ENCODE assay signal across 17 cellular contexts in the genomic region with DNA sequence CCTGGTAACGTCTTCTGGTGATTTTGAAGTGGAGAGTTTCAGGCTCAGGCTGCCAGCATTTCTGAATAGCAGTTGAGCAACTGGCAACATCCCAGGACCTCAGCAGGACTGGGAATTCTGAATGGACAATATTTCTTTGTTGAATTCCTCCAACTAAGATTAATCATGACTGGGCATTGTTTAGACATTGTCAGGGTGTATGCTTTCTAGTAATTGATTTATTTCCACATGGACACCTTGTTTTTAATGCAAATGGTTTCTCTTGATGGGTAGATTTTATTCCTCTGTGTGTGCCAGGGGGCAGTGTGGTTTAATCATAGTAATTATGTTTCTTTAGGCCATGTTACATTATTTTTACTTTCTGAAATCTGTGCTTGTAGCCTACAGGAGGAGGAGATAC.
DNase-seq lines count a peak whose midpoint lies in the region; FAIRE-seq and TF ChIP-seq lines count a peak whose summit lies in the region.
"Had no signal": no experiment of that assay in that cellular context is flagged by ENCODE, and none has a peak within 500 bp of the region (broad histone marks: within the 10 kb centered on the region; RNA-seq: fewer than 3 reads in every experiment).

No MANE protein-coding gene starts in this region.

- no peaks in the 10 kb centered on the region for H3K36me3 ChIP-seq in GM23248 (ENCODE audit: low read depth)

- H3K9ac ChIP-seq in GM23248, result no peak overlapping the region
- H3K9ac ChIP-seq: KMS-11 had no signal

- H3K27ac Mint-ChIP-seq in progenitor cell of endocrine pancreas, result peak overlapping the region; percentile 9
- H3K27ac Mint-ChIP-seq: activated T-cell treated with anti-CD3 and anti-CD28 coated beads, Interleukin-2, amount 50 U/mL, for 72 hours had no signal

- H3K27ac ChIP-seq in GM23248, result no peak overlapping the region
- H3K27ac ChIP-seq: KMS-11, PC-9 had no signal

- no peaks in the 10 kb centered on the region for H3K4me1 ChIP-seq in GM23248 (ENCODE audit: insufficient read depth)

- H3K4me3 ChIP-seq in GM23248, result no peak overlapping the region
- H3K4me3 ChIP-seq: PC-9 had no signal

- no peaks in the 10 kb centered on the region for H3K36me3 Mint-ChIP-seq in progenitor cell of endocrine pancreas (ENCODE audit: insufficient read depth)

- H3K9me3 Mint-ChIP-seq in progenitor cell of endocrine pancreas (ENCODE audit: low read depth), result peaks cover 3% of the 10 kb centered on the region

- no peaks in the 10 kb centered on the region for H3F3A ChIP-seq in GM23248 (ENCODE audit: insufficient read depth)

- H3K27me3 ChIP-seq in GM23248 (replicated peaks; ENCODE audit: insufficient read depth), result no peaks in the 10 kb centered on the region

- WGBS in GM23248 (ENCODE audit: low coverage in 1 of 2, low lambda C conversion rate in 2 of 2, missing lambda C conversion rate in 2 of 2), 2 experiments, result 4% methylated on average over 1 of the region's 1 CpG

- H3K27me3 Mint-ChIP-seq in progenitor cell of endocrine pancreas, result no peaks in the 10 kb centered on the region

- peak; percentile 14 for DNase-seq in GM23248
- peak; percentile 29 for DNase-seq in RPMI7951 (ENCODE audit: low read depth)
- peak; percentile 6 to 9 for DNase-seq in frontal cortex (ENCODE audit: low spot score in 2 of 2)
- DNase-seq in progenitor cell of endocrine pancreas (ENCODE audit: low spot score, unreplicated experiment), result no peak
- no peak for DNase-seq in stimulated activated CD4-positive, alpha-beta T cell treated with anti-CD3 and anti-CD28 coated beads, Interleukin-4, amount 100 ng/mL, for 24 hours
- DNase-seq in NCI-H1436 (lab: John Stamatoyannopoulos, UW), result no peak
- no peak for DNase-seq in SHP77 (lab: John Stamatoyannopoulos, UW)
- no peak for DNase-seq in DMS 273 treated with DMSO at 0.1 percent for 48 hours (lab: John Stamatoyannopoulos, UW)
- DNase-seq: activated CD4-positive, alpha-beta T cell treated with anti-CD3 and anti-CD28 coated beads for 48 hours; activated T-cell treated with anti-CD3 and anti-CD28 coated beads, Interleukin-2, amount 50 U/mL, for 72 hours; NCI-H2029 treated with DMSO at 0.1 percent for 48 hours; PC-9; stimulated activated CD4-positive, alpha-beta T cell treated with anti-CD3 and anti-CD28 coated beads, Interleukin-4, amount 100 ng/mL, for 4 hours; stimulated activated naive CD4-positive, alpha-beta T cell treated with Interleukin-2 at 50 U/mL for 16 hours had no signal

- no peaks in the 10 kb centered on the region for H3K9me2 ChIP-seq in GM23248 (ENCODE audit: insufficient read depth)

- no peaks in the 10 kb centered on the region for H3K79me2 ChIP-seq in GM23248 (ENCODE audit: insufficient read depth)

- H3K4me3 Mint-ChIP-seq in progenitor cell of endocrine pancreas (ENCODE audit: low read depth), result no peak overlapping the region
- H3K4me3 Mint-ChIP-seq: activated T-cell treated with anti-CD3 and anti-CD28 coated beads, Interleukin-2, amount 50 U/mL, for 72 hours had no signal

- FAIRE-seq in frontal cortex (lab: Jason Lieb, UNC), result peak; percentile 47
- FAIRE-seq: G401.6, GM18507 had no signal

- in situ Hi-C loops in GM23248 (cut with MboI), result no loop called here

- H3K9me3 ChIP-seq in GM23248 (ENCODE audit: low read depth), result no peaks in the 10 kb centered on the region

- H3K4me2 ChIP-seq in GM23248 (ENCODE audit: unreplicated experiment), result no peak overlapping the region
- H3K4me2 ChIP-seq: KMS-11, PC-9 had no signal

- H3K4me1 Mint-ChIP-seq in progenitor cell of endocrine pancreas (ENCODE audit: low read depth), result peaks cover 19% of the 10 kb centered on the region

- no peak overlapping the region for H2AFZ ChIP-seq in GM23248
- H2AFZ ChIP-seq: PC-9 had no signal

- no peak for TF ChIP-seq CTCF in progenitor cell of endocrine pancreas (IDR thresholded peaks at IDR 0.05; ENCODE audit: unreplicated experiment)

- H4K20me1 ChIP-seq in GM23248 (ENCODE audit: insufficient read depth), result no peaks in the 10 kb centered on the region

Comparison
In these comparisons a context has a peak if more than half of its experiments do, and no peak if none do; other contexts are left out.
1. DNase-seq: peak in GM23248 (single experiment), RPMI7951 (single experiment) and frontal cortex (2 of 2); none in progenitor cell of endocrine pancreas (single experiment), stimulated activated CD4-positive, alpha-beta T cell treated with anti-CD3 and anti-CD28 coated beads, Interleukin-4, amount 100 ng/mL, for 24 hours (single experiment), NCI-H1436 (single experiment), SHP77 (0 of 2) and DMS 273 treated with DMSO at 0.1 percent for 48 hours (single experiment).